Comparison of ENCODE assay signal across 9 cellular contexts in genomic region chr11:65390099-65390941, GRCh38. TPM values are rescaled to one million over a fixed set of nuclear protein-coding genes. Genes with fewer than 3 reads are reported as not detected.
DNase-seq lines count a peak whose midpoint lies in the region; ATAC-seq and TF ChIP-seq lines count a peak whose summit lies in the region.
"Had no signal": no experiment of that assay in that cellular context is flagged by ENCODE, and none has a peak within 500 bp of the region (broad histone marks: within the 10 kb centered on the region; RNA-seq: fewer than 3 reads in every experiment).

No MANE protein-coding gene starts in this region.

- H3K27me3 Mint-ChIP-seq in natural killer cell (ENCODE audit: low read depth in 2 of 2) (no peaks in the 10 kb centered on the region), MCF 10A (ENCODE audit: insufficient read depth, unreplicated experiment) (no peaks in the 10 kb centered on the region)
- H3K27me3 Mint-ChIP-seq in natural killer cell treated with Interleukin-12 subunit alpha and Interleukin-12 subunit beta and Interleukin-15 and Interleukin-18, amount 100 ng/mL, for 72 hours = no peaks in the 10 kb centered on the region

- DNase-seq in natural killer cell = no peak
- DNase-seq in natural killer cell treated with Interleukin-12 subunit alpha and Interleukin-12 subunit beta and Interleukin-15 and Interleukin-18, amount 100 ng/mL, for 72 hours (ENCODE audit: low spot score) = no peak
- DNase-seq in MCF 10A (ENCODE audit: unreplicated experiment) = no peak
- no peak for DNase-seq in lung (ENCODE audit: low spot score)
- DNase-seq in stimulated activated naive CD4-positive, alpha-beta T cell (lab: John Stamatoyannopoulos, UW) = no peak
- DNase-seq in MV-4-11 (lab: John Stamatoyannopoulos, UW) = no peak
- no peak for DNase-seq in GDM1 (lab: John Stamatoyannopoulos, UW)
- DNase-seq in AML-193 (lab: John Stamatoyannopoulos, UW) = no peak
- DNase-seq: DMS153 had no signal

- CTCF ChIA-PET in MCF 10A (lab: Yijun Ruan, JAX) = interaction anchor here (0.6 to 6.0 kb wide), 2 partner anchors 25 to 52 kb away, joined by 3 to 47 read pairs; no protein-coding TSS in a partner anchor

- no peak for ATAC-seq in natural killer cell
- ATAC-seq in natural killer cell treated with Interleukin-12 subunit alpha and Interleukin-12 subunit beta and Interleukin-15 and Interleukin-18, amount 100 ng/mL, for 72 hours = no peak
- no peak for ATAC-seq in lung (ENCODE audit: insufficient read depth, low FRiP score)

- intact Hi-C loops in natural killer cell (cut with micrococcal nuclease) (no loop called here), MCF 10A (cut with micrococcal nuclease) (no loop called here)

- H3K27ac ChIP-seq in lung (ENCODE audit: low read depth in 1 of 2, low read length in 1 of 2) = peak overlapping the region; percentile 38 to 78

- BruUV-seq in MCF 10A (replicated peaks; lab: Mats Ljungman, UMichigan) = no TSS peak

- peak overlapping the region in 1 of 2 donors; percentile 55 for H3K27ac Mint-ChIP-seq in natural killer cell
- H3K27ac Mint-ChIP-seq in natural killer cell treated with Interleukin-12 subunit alpha and Interleukin-12 subunit beta and Interleukin-15 and Interleukin-18, amount 100 ng/mL, for 72 hours = peak overlapping the region in 1 of 2 donors; percentile 63
- H3K27ac Mint-ChIP-seq in MCF 10A (ENCODE audit: low read depth, unreplicated experiment) = no peak overlapping the region

- H3K9me3 Mint-ChIP-seq in natural killer cell (no peaks in the 10 kb centered on the region), MCF 10A (ENCODE audit: unreplicated experiment) (no peaks in the 10 kb centered on the region)
- H3K9me3 Mint-ChIP-seq in natural killer cell treated with Interleukin-12 subunit alpha and Interleukin-12 subunit beta and Interleukin-15 and Interleukin-18, amount 100 ng/mL, for 72 hours = no peaks in the 10 kb centered on the region

- no peak for TF ChIP-seq CTCF in natural killer cell (IDR thresholded peaks at IDR 0.05)
- no peak for TF ChIP-seq CTCF in MCF 10A (IDR thresholded peaks at IDR 0.05; ENCODE audit: unreplicated experiment)
- TF ChIP-seq CTCF in lung (IDR thresholded peaks at IDR 0.05; ENCODE audit: control extremely low read depth, extremely low read depth) = no peak

- H3K4me3 Mint-ChIP-seq in natural killer cell = peak overlapping the region; percentile 9
- no peak overlapping the region for H3K4me3 Mint-ChIP-seq in natural killer cell treated with Interleukin-12 subunit alpha and Interleukin-12 subunit beta and Interleukin-15 and Interleukin-18, amount 100 ng/mL, for 72 hours
- peak overlapping the region; percentile 50 for H3K4me3 Mint-ChIP-seq in MCF 10A (ENCODE audit: unreplicated experiment)

- H3K36me3 ChIP-seq in lung (ENCODE audit: control insufficient read depth in 2 of 2, insufficient read depth in 2 of 2, low read length in 2 of 2) = peaks cover 5 to 38% of the 10 kb centered on the region in 2 donors

- peaks cover 0 to 26% of the 10 kb centered on the region in 2 donors for H3K4me1 ChIP-seq in lung (ENCODE audit: control insufficient read depth in 2 of 2, insufficient read depth in 2 of 2, low read length in 2 of 2)

- peaks cover 23 to 54% of the 10 kb centered on the region in 2 donors for H3K4me1 Mint-ChIP-seq in natural killer cell
- peaks cover 28 to 43% of the 10 kb centered on the region in 2 donors for H3K4me1 Mint-ChIP-seq in natural killer cell treated with Interleukin-12 subunit alpha and Interleukin-12 subunit beta and Interleukin-15 and Interleukin-18, amount 100 ng/mL, for 72 hours (ENCODE audit: low read depth in 2 of 2)
- H3K4me1 Mint-ChIP-seq in MCF 10A (ENCODE audit: insufficient read depth, unreplicated experiment) = peaks cover 23% of the 10 kb centered on the region

- no peaks in the 10 kb centered on the region for H3K9me3 ChIP-seq in lung (ENCODE audit: control insufficient read depth in 2 of 2, insufficient read depth in 1 of 2, low read length in 1 of 2)

- no peaks in the 10 kb centered on the region for H3K36me3 Mint-ChIP-seq in natural killer cell
- no peaks in the 10 kb centered on the region for H3K36me3 Mint-ChIP-seq in natural killer cell treated with Interleukin-12 subunit alpha and Interleukin-12 subunit beta and Interleukin-15 and Interleukin-18, amount 100 ng/mL, for 72 hours
- peaks cover 14% of the 10 kb centered on the region for H3K36me3 Mint-ChIP-seq in MCF 10A (ENCODE audit: insufficient read depth, unreplicated experiment)

- no peak overlapping the region for H3K4me3 ChIP-seq in lung

- 51 to 65% methylated on average over 21 of the region's 21 CpGs for WGBS in lung, 2 donors

- POLR2A ChIA-PET in MCF 10A (lab: Yijun Ruan, JAX) = interaction anchor here (0.5 to 14.8 kb wide), 7 partner anchors 9 to 165 kb away, joined by 3 to 426 read pairs (median 3); partner anchors contain the start of genes MALAT1 and NEAT1

- no peaks in the 10 kb centered on the region for H3K27me3 ChIP-seq in lung (ENCODE audit: control insufficient read depth, insufficient read depth)

RNA-seq across cellular contexts. Expression of gene FRMD8, which starts 3.9 kb away (rescaled TPM):
- 10 to 100 TPM; 45.6 to 58.4 (median 57.7) TPM for total RNA-seq in natural killer cell
- 10 to 100 TPM; 50.5 to 68.4 TPM for total RNA-seq in natural killer cell treated with Interleukin-12 subunit alpha and Interleukin-12 subunit beta and Interleukin-15 and Interleukin-18, amount 100 ng/mL, for 72 hours
- total RNA-seq in MCF 10A (2022) = 18.9 and 21.7 TPM in 2 replicates
- total RNA-seq in lung = 10 to 100 TPM; 18.5 to 39.9 TPM
- polyA plus RNA-seq in lung = 10 to 100 TPM; 15.8 to 25.7 TPM

RNA-seq across cellular contexts. Expression of gene SLC25A45, which starts 7.9 kb away (rescaled TPM):
- total RNA-seq in natural killer cell (10 to 100 TPM; 50.9 to 61.1 (median 61.0) TPM), MCF 10A (2022) (3.9 and 4.9 TPM in 2 replicates), lung (10 to 100 TPM in 1 of 2 donors, 1 to 10 TPM in 1; 7.3 to 15.6 TPM)
- 10 to 100 TPM; 10.8 to 12.6 TPM for total RNA-seq in natural killer cell treated with Interleukin-12 subunit alpha and Interleukin-12 subunit beta and Interleukin-15 and Interleukin-18, amount 100 ng/mL, for 72 hours
- 1 to 10 TPM; 5.5 to 9.0 TPM for polyA plus RNA-seq in lung

RNA-seq across cellular contexts. Expression of gene NEAT1, which starts 32.3 kb away (rescaled TPM):
- total RNA-seq in natural killer cell (1,000 to 10,000 TPM; 1,031 to 1,768 (median 1,493) TPM), MCF 10A (2022) (1,026 and 1,292 TPM in 2 replicates), lung (100 to 1,000 TPM; 518 to 912 TPM)
- total RNA-seq in natural killer cell treated with Interleukin-12 subunit alpha and Interleukin-12 subunit beta and Interleukin-15 and Interleukin-18, amount 100 ng/mL, for 72 hours = 100 to 1,000 TPM; 432 to 571 TPM
- polyA plus RNA-seq in lung = 1,000 to 10,000 TPM in 1 of 2 donors, 100 to 1,000 TPM in 1; 481 to 1,176 TPM

RNA-seq across cellular contexts. Expression of gene TIGD3, which starts 35.8 kb away (rescaled TPM):
- total RNA-seq in natural killer cell (1 to 10 TPM in 2 of 3 donors, under 1 TPM in 1; 0.70 to 2.2 (median 1.2) TPM), MCF 10A (2022) (0.14 TPM in 1 of 2 replicates, not detected in the other), lung (under 1 TPM in 1 of 2 donors, not detected in 1; 0.21 TPM)
- total RNA-seq in natural killer cell treated with Interleukin-12 subunit alpha and Interleukin-12 subunit beta and Interleukin-15 and Interleukin-18, amount 100 ng/mL, for 72 hours = 1 to 10 TPM in 1 of 2 donors, under 1 TPM in 1; 0.59 to 1.3 TPM
- under 1 TPM; 0.24 to 0.27 TPM for polyA plus RNA-seq in lung

RNA-seq across cellular contexts. Expression of gene DPF2, which starts 56.7 kb away (rescaled TPM):
- total RNA-seq in natural killer cell (100 to 1,000 TPM in 1 of 3 donors, 10 to 100 TPM in 2; 69.6 to 102 (median 89.1) TPM), MCF 10A (2022) (83.9 and 86.6 TPM in 2 replicates), lung (10 to 100 TPM; 44.6 to 53.2 TPM)
- total RNA-seq in natural killer cell treated with Interleukin-12 subunit alpha and Interleukin-12 subunit beta and Interleukin-15 and Interleukin-18, amount 100 ng/mL, for 72 hours = 10 to 100 TPM; 61.8 to 82.5 TPM
- polyA plus RNA-seq in lung = 10 to 100 TPM; 21.5 to 25.0 TPM
